Comparison of ENCODE assay signal across 1 cellular context in the genomic region with DNA sequence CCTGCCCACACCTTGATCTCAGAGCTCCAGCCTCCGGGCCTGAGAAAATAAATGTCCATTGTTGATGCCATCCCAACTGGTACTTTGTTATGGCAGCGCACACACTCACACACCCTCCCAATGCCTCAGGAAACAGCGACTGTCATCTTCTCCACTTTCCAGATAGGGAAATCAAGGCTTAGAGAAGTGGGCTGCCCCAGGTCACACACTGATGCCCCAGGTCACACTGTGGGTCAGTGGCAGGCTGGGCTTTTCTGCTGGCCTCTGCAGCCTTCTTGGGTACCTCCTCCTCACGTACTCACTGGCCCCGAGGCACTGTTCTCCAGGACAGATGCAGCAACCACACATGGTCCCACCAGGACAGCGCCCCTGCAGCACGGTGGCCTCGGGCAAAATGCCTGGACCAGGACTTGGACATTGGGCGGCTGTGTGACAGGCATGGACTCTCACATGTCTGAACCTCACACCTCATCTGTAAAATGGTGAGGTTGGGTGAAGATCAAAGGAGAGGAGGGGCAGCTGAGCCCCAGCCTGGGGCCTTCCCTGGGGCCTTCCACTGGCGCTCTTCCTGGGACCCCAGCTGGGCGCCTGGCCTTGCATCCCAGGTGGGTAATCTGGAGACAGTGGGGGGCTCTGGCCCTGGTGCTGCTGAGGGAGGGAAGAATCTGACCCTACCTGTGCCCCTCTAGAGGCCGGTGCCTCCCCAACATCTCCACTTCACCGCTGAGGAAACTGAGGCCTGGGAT.
TF ChIP-seq lines count a peak whose summit lies in the region.

No MANE protein-coding gene starts in this region.

TF ChIP-seq in H1, 55 proteins besides CTCF, POLR2A, EP300 and RAD21:
- TF ChIP-seq SP2 (IDR thresholded peaks at IDR 0.05; ENCODE audit: low read length), result no peak
- no peak for TF ChIP-seq RNF2 (IDR thresholded peaks at IDR 0.05; ENCODE audit: borderline replicate concordance, low read depth, low read length, missing control alignments, poor library complexity, severe bottlenecking)
- TF ChIP-seq CREB1 (IDR thresholded peaks at IDR 0.05), result no peak
- TF ChIP-seq SIX5 (IDR thresholded peaks at IDR 0.05; ENCODE audit: low read depth, low read length), result no peak
- no peak for TF ChIP-seq TAF1 (IDR thresholded peaks at IDR 0.05; ENCODE audit: low read depth, low read length)
- no peak for TF ChIP-seq TAF7 (optimal IDR thresholded peaks at IDR 0.05; ENCODE audit: borderline replicate concordance, low read depth, low read length)
TF ChIP-seq in H1: peak in this region for 0.
